20 cellular contexts compared by ENCODE assay signal in genomic region chr16:81385031-81385756, GRCh38. TPM values are rescaled to one million over a fixed set of nuclear protein-coding genes. Genes with fewer than 3 reads are reported as not detected.
DNase-seq lines count a peak whose midpoint lies in the region; ATAC-seq, FAIRE-seq and TF ChIP-seq lines count a peak whose summit lies in the region.
"Had no signal": no experiment of that assay in that cellular context is flagged by ENCODE, and none has a peak within 500 bp of the region (broad histone marks: within the 10 kb centered on the region; RNA-seq: fewer than 3 reads in every experiment).

No MANE protein-coding gene starts in this region.

- peaks cover 0 to 5% of the 10 kb centered on the region in 2 donors for H3K4me1 ChIP-seq in right atrium auricular region
- peaks cover 16% of the 10 kb centered on the region for H3K4me1 ChIP-seq in rectal smooth muscle tissue (ENCODE audit: control insufficient read depth, insufficient read depth, low read length)
- H3K4me1 ChIP-seq in uterus = no peaks in the 10 kb centered on the region
- H3K4me1 ChIP-seq: BE2C had no signal

- H3K36me3 ChIP-seq in right atrium auricular region (no peaks in the 10 kb centered on the region), rectal smooth muscle tissue (ENCODE audit: control insufficient read depth, insufficient read depth, low read length) (peaks cover 2% of the 10 kb centered on the region), uterus (no peaks in the 10 kb centered on the region)
- H3K36me3 ChIP-seq: BE2C had no signal

- H3K27ac ChIP-seq in right atrium auricular region (peak overlapping the region; percentile 30 to 40), rectal smooth muscle tissue (ENCODE audit: low read depth, low read length) (peak overlapping the region; percentile 48), uterus (peak overlapping the region; percentile 38 to 73)
- H3K27ac ChIP-seq: A549 had no signal

- H3K9me3 ChIP-seq in right atrium auricular region (no peaks in the 10 kb centered on the region), uterus (no peaks in the 10 kb centered on the region)
- H3K9me3 ChIP-seq: A549, BE2C had no signal

- intact Hi-C loops in Right ventricle myocardium inferior (cut with DNase I) = no loop called here
- intact Hi-C loops in uterus (cut with DNase I; ENCODE audit: low total_unique reads) = no loop called here

- H3K27me3 ChIP-seq in right atrium auricular region (no peaks in the 10 kb centered on the region), rectal smooth muscle tissue (ENCODE audit: control insufficient read depth, insufficient read depth, low read length) (no peaks in the 10 kb centered on the region), uterus (no peaks in the 10 kb centered on the region)
- H3K27me3 ChIP-seq: BE2C had no signal

- TF ChIP-seq POLR2A in uterus (IDR thresholded peaks at IDR 0.05) = peak in 1 of 2 donors; percentile 14

- no peak overlapping the region for H3K9ac ChIP-seq in rectal smooth muscle tissue (ENCODE audit: low read length)

- no peak overlapping the region for H3K4me3 ChIP-seq in right atrium auricular region
- H3K4me3 ChIP-seq in fibroblast of pulmonary artery (replicated peaks; ENCODE audit: low read depth, low read length) = no peak overlapping the region
- no peak overlapping the region for H3K4me3 ChIP-seq in rectal smooth muscle tissue (ENCODE audit: low read length)
- H3K4me3 ChIP-seq in uterus = no peak overlapping the region
- H3K4me3 ChIP-seq: A549, K562 had no signal

- no peak for FAIRE-seq in GM19239 (lab: Jason Lieb, UNC)
- FAIRE-seq: A549, K562 had no signal

- DNase-seq in right atrium auricular region (ENCODE audit: low spot score) (no peak), Right ventricle myocardium inferior (ENCODE audit: missing footprints) (no peak), fibroblast of pulmonary artery (ENCODE audit: low read depth) (peak; percentile 35), uterus (no peak), GM19239 (ENCODE audit: insufficient read length, low spot score) (no peak), NCI-H82 (lab: John Stamatoyannopoulos, UW) (no peak)
- no peak for DNase-seq in stimulated activated CD4-positive, alpha-beta T cell treated with anti-CD3 and anti-CD28 coated beads, Interleukin-4, amount 100 ng/mL, for 1 hour
- DNase-seq: activated CD8-positive, alpha-beta T cell treated with anti-CD3 and anti-CD28 coated beads for 36 hours; activated T-cell treated with anti-CD3 and anti-CD28 coated beads for 4 hours; BE2C; DMS79; NCI-H1436 treated with DMSO at 0.1 percent for 48 hours; NCI-H69; stimulated activated CD4-positive, alpha-beta T cell treated with anti-CD3 and anti-CD28 coated beads, Interleukin-2, amount 100 ng/mL, for 48 hours; stimulated activated naive CD4-positive, alpha-beta T cell treated with Interleukin-2 at 50 U/mL for 16 hours; SW 1271 had no signal

- no peak for ATAC-seq in Right ventricle myocardium inferior
- ATAC-seq: A549; activated CD4-positive, CD25-positive, alpha-beta regulatory T cell treated with anti-CD3 and anti-CD28 coated beads, Interleukin-2, amount 50 U/mL, for 24 hours; activated CD8-positive, alpha-beta T cell treated with anti-CD3 and anti-CD28 coated beads for 36 hours; K562 had no signal

- TF ChIP-seq CTCF in right atrium auricular region (IDR thresholded peaks at IDR 0.05) (no peak), fibroblast of pulmonary artery (IDR thresholded peaks at IDR 0.05; ENCODE audit: low read length, missing control alignments) (no peak), uterus (IDR thresholded peaks at IDR 0.05) (no peak)

RNA-seq across cellular contexts. Expression of gene CMIP, which starts 59.4 kb away (rescaled TPM):
- total RNA-seq in right atrium auricular region (10 to 100 TPM in 1 of 2 donors, 1 to 10 TPM in 1; 7.7 to 19.2 TPM), Right ventricle myocardium inferior (10.5 TPM), uterus (100 to 1,000 TPM in 1 of 4 donors, 10 to 100 TPM in 3; 16.7 to 104 (median 43.6) TPM)
